ENCODE assay signal across 8 cellular contexts in the genomic region with DNA sequence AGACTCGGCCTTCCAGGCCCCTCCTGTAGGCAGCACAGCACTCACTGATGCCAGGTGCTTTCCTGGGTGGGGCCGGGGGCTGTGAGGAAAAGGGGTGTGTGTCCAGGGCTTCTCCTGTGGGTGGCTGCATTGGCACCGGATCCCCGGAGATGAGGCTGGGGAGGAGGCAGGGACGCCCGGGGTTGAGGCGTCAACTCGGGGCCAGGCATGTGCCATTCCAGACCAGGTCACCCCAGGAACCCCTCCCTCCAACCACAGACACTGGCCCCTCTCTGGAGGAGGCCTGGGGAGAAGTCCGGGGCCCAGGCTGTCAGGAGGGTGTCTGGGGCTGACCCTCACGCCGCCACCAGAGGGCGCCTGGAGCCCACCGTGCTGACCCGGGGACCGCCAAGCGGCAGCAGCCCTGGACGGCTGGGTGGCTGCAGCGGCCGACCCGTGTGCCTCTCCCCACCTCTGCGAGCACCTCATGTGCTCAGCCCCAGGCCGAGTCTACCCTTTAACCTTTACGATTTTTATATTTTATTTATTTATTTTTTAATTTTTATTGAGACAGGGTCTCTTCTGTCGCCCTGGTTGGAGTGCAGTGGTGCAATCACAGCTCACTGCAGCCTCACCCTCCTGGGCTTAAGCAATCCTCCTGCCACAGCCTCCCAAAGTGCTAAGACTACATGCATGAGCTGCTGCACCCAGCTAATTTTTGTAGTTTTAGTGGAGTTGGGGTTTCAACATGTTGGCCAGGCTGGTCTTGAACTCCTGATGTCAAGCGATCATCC. TPM values are rescaled to one million over a fixed set of nuclear protein-coding genes. Genes with fewer than 3 reads are reported as not detected.
DNase-seq lines count a peak whose midpoint lies in the region; ATAC-seq and TF ChIP-seq lines count a peak whose summit lies in the region.

No MANE protein-coding gene starts in this region.

- POLR2A ChIA-PET in activated CD4-positive, alpha-beta memory T cell treated with anti-CD3 and anti-CD28 coated beads, Interleukin-2, amount 10 ng/mL, durations not matched to agents 7 days and 5 days (lab: Charles Lee), result no interaction called here

- H3K27me3 ChIP-seq in lung (ENCODE audit: control insufficient read depth, insufficient read depth), result peaks cover 3% of the 10 kb centered on the region

- H3K4me1 ChIP-seq in lung (ENCODE audit: control insufficient read depth in 2 of 2, insufficient read depth in 2 of 2, low read length in 2 of 2), result peaks cover 8 to 13% of the 10 kb centered on the region in 2 donors

- no peak overlapping the region for H3K27ac ChIP-seq in lung (ENCODE audit: low read depth in 1 of 2, low read length in 1 of 2)

- peaks cover 39% of the 10 kb centered on the region for H3K27me3 Mint-ChIP-seq in activated CD4-positive, alpha-beta memory T cell treated with anti-CD3 and anti-CD28 coated beads, Interleukin-2, amount 10 ng/mL, durations not matched to agents 7 days and 5 days

- no peak overlapping the region for H3K4me3 ChIP-seq in lung

- peak; percentile 94 for TF ChIP-seq CTCF in lung (IDR thresholded peaks at IDR 0.05; ENCODE audit: control extremely low read depth, extremely low read depth)

- no peak overlapping the region for H3K4me3 Mint-ChIP-seq in activated CD4-positive, alpha-beta memory T cell treated with anti-CD3 and anti-CD28 coated beads, Interleukin-2, amount 10 ng/mL, durations not matched to agents 7 days and 5 days

- no peaks in the 10 kb centered on the region for H3K36me3 Mint-ChIP-seq in activated CD4-positive, alpha-beta memory T cell treated with anti-CD3 and anti-CD28 coated beads, Interleukin-2, amount 10 ng/mL, durations not matched to agents 7 days and 5 days (ENCODE audit: low read depth)

- H3K36me3 ChIP-seq in lung (ENCODE audit: control insufficient read depth in 2 of 2, insufficient read depth in 2 of 2, low read length in 2 of 2), result no peaks in the 10 kb centered on the region

- ATAC-seq in lung (ENCODE audit: insufficient read depth, low FRiP score) (peak; percentile 62), GM19455 (IDR thresholded peaks at IDR 0.05; ENCODE audit: unreplicated experiment) (no peak)

- H3K9me3 Mint-ChIP-seq in activated CD4-positive, alpha-beta memory T cell treated with anti-CD3 and anti-CD28 coated beads, Interleukin-2, amount 10 ng/mL, durations not matched to agents 7 days and 5 days, result no peaks in the 10 kb centered on the region

- peaks cover 0 to 5% of the 10 kb centered on the region in 2 donors for H3K9me3 ChIP-seq in lung (ENCODE audit: control insufficient read depth in 2 of 2, insufficient read depth in 1 of 2, low read length in 1 of 2)

- peaks cover 4% of the 10 kb centered on the region for H3K4me1 Mint-ChIP-seq in activated CD4-positive, alpha-beta memory T cell treated with anti-CD3 and anti-CD28 coated beads, Interleukin-2, amount 10 ng/mL, durations not matched to agents 7 days and 5 days

- no peak overlapping the region for H3K27ac Mint-ChIP-seq in activated CD4-positive, alpha-beta memory T cell treated with anti-CD3 and anti-CD28 coated beads, Interleukin-2, amount 10 ng/mL, durations not matched to agents 7 days and 5 days

- WGBS in lung, 2 donors, result 11 to 15% methylated on average over 22 to 25 of the region's 25 CpGs

- CTCF ChIA-PET in activated CD4-positive, alpha-beta memory T cell treated with anti-CD3 and anti-CD28 coated beads, Interleukin-2, amount 10 ng/mL, durations not matched to agents 7 days and 5 days (lab: Charles Lee), result interaction anchor here (0.7 to 2.6 kb wide), 16 partner anchors 8 to 391 kb away, joined by 3 to 23 read pairs (median 5); partner anchors contain the start of genes ANTKMT, CCDC78, CHTF18 and CIAO3

- DNase-seq in NK-92 treated with Interleukin-12 subunit alpha and Interleukin-12 subunit beta, amount 100 ng/mL, for 24 hours (lab: John Stamatoyannopoulos, UW), result peak; percentile 50
- DNase-seq in NK-92 (lab: John Stamatoyannopoulos, UW; ENCODE audit: unreplicated experiment), result no peak
- peak; percentile 49 for DNase-seq in NCI-H345 (lab: John Stamatoyannopoulos, UW)
- DNase-seq in activated CD4-positive, alpha-beta memory T cell treated with anti-CD3 and anti-CD28 coated beads, Interleukin-2, amount 10 ng/mL, durations not matched to agents 7 days and 5 days, result peak; percentile 81
- peak; percentile 32 to 67 for DNase-seq in dermis microvascular lymphatic vessel endothelial cell (ENCODE audit: low read depth in 2 of 2)
- DNase-seq in lung (ENCODE audit: low spot score), result peak; percentile 72
- peak; percentile 60 to 67 for DNase-seq in stimulated activated CD8-positive, alpha-beta memory T cell treated with anti-CD3 and anti-CD28 coated beads, Interleukin-2, amount 100 ng/mL, for 1 hour (ENCODE audit: low read depth in 2 of 2)

RNA-seq across cellular contexts. Expression of gene METRN, which starts 3.2 kb away (rescaled TPM):
- total RNA-seq in activated CD4-positive, alpha-beta memory T cell treated with anti-CD3 and anti-CD28 coated beads, Interleukin-2, amount 10 ng/mL, durations not matched to agents 7 days and 5 days, result 1 to 10 TPM; 4.4 to 6.2 TPM
- total RNA-seq in dermis microvascular lymphatic vessel endothelial cell (41.2 and 45.5 TPM in 2 replicates), lung (10 to 100 TPM; 10.9 to 67.3 TPM)
- polyA plus RNA-seq in lung, result 10 to 100 TPM; 30.3 to 52.7 TPM

RNA-seq across cellular contexts. Expression of gene FBXL16, which starts 6.1 kb away (rescaled TPM):
- 10 to 100 TPM; 30.9 to 34.6 TPM for total RNA-seq in activated CD4-positive, alpha-beta memory T cell treated with anti-CD3 and anti-CD28 coated beads, Interleukin-2, amount 10 ng/mL, durations not matched to agents 7 days and 5 days
- total RNA-seq in dermis microvascular lymphatic vessel endothelial cell (under 0.01 TPM in 2 replicates), lung (1 to 10 TPM in 1 of 2 donors, under 1 TPM in 1; 0.14 to 7.4 TPM)
- polyA plus RNA-seq in lung, result 1 to 10 TPM in 1 of 2 donors, under 1 TPM in 1; 0.93 to 5.0 TPM

RNA-seq across cellular contexts. Expression of gene ANTKMT, which starts 9.2 kb away (rescaled TPM):
- total RNA-seq in activated CD4-positive, alpha-beta memory T cell treated with anti-CD3 and anti-CD28 coated beads, Interleukin-2, amount 10 ng/mL, durations not matched to agents 7 days and 5 days, result 1 to 10 TPM; 8.4 to 9.3 TPM
- 16.7 and 20.2 TPM in 2 replicates for total RNA-seq in dermis microvascular lymphatic vessel endothelial cell
- 10 to 100 TPM in 1 of 2 donors, 1 to 10 TPM in 1; 9.2 to 65.7 TPM for total RNA-seq in lung
- polyA plus RNA-seq in lung, result 10 to 100 TPM; 35.5 to 56.3 TPM

RNA-seq across cellular contexts. Expression of gene CCDC78, which starts 14.5 kb away (rescaled TPM):
- total RNA-seq in activated CD4-positive, alpha-beta memory T cell treated with anti-CD3 and anti-CD28 coated beads, Interleukin-2, amount 10 ng/mL, durations not matched to agents 7 days and 5 days, result 1 to 10 TPM; 1.9 to 2.3 TPM
- total RNA-seq in dermis microvascular lymphatic vessel endothelial cell (0.26 and 0.76 TPM in 2 replicates), lung (10 to 100 TPM; 35.7 to 71.6 TPM)
- 10 to 100 TPM; 25.6 to 38.3 TPM for polyA plus RNA-seq in lung

RNA-seq across cellular contexts. Expression of gene HAGHL, which starts 15.2 kb away (rescaled TPM):
- total RNA-seq in activated CD4-positive, alpha-beta memory T cell treated with anti-CD3 and anti-CD28 coated beads, Interleukin-2, amount 10 ng/mL, durations not matched to agents 7 days and 5 days, result 1 to 10 TPM; 8.9 to 9.1 TPM
- 5.4 and 7.7 TPM in 2 replicates for total RNA-seq in dermis microvascular lymphatic vessel endothelial cell
- total RNA-seq in lung, result 10 to 100 TPM in 1 of 2 donors, 1 to 10 TPM in 1; 4.1 to 26.7 TPM
- 10 to 100 TPM; 13.0 to 13.1 TPM for polyA plus RNA-seq in lung
